13 cellular contexts compared by ENCODE assay signal in genomic region chr7:20200361-20200760, GRCh38. TPM values are rescaled to one million over a fixed set of nuclear protein-coding genes. Genes with fewer than 3 reads are reported as not detected.
DNase-seq lines count a peak whose midpoint lies in the region; ATAC-seq, FAIRE-seq and TF ChIP-seq lines count a peak whose summit lies in the region.
"Had no signal": no experiment of that assay in that cellular context is flagged by ENCODE, and none has a peak within 500 bp of the region (broad histone marks: within the 10 kb centered on the region; RNA-seq: fewer than 3 reads in every experiment).

No MANE protein-coding gene starts in this region.

- no peak overlapping the region for H2BK5ac ChIP-seq in H9 (ENCODE audit: insufficient read length, low read length)

- peak overlapping the region; percentile 79 to 95 (median 83) for H3K27ac Mint-ChIP-seq in CD14-positive monocyte
- no peak overlapping the region for H3K27ac Mint-ChIP-seq in H9
- H3K27ac Mint-ChIP-seq: activated naive CD4-positive, alpha-beta T cell treated with anti-CD3 and anti-CD28 coated beads, Interleukin-2, amount 10 ng/mL, durations not matched to agents 7 days and 5 days; stimulated activated naive CD8-positive, alpha-beta T cell treated with anti-CD3 and anti-CD28 coated beads, Interleukin-15, amount 100 ng/mL, for 72 hours had no signal

- H3K9ac ChIP-seq in GM12878 (ENCODE audit: control insufficient read depth, insufficient read depth, low read length) (no peak overlapping the region), H9 (ENCODE audit: extremely low read depth, insufficient read length, low read length) (no peak overlapping the region)

- no peak overlapping the region for H3K14ac ChIP-seq in H9 (ENCODE audit: insufficient read depth, low read length)

- no peaks in the 10 kb centered on the region for H3K27me3 ChIP-seq in GM12878 (replicated peaks in 1 of 2; ENCODE audit: control insufficient read depth in 2 of 2, insufficient read depth in 2 of 2, low read length in 1 of 2)
- no peaks in the 10 kb centered on the region for H3K27me3 ChIP-seq in H7 (ENCODE audit: control insufficient read depth, insufficient read depth, low read length)
- H3K27me3 ChIP-seq in H9 (ENCODE audit: insufficient read depth, low read length) = no peaks in the 10 kb centered on the region

- no peaks in the 10 kb centered on the region for H3K79me1 ChIP-seq in H9 (ENCODE audit: insufficient read depth, low read depth, low read length, poor library complexity, severe bottlenecking)

- no peak overlapping the region for H2AK5ac ChIP-seq in H9 (ENCODE audit: insufficient read length, low read length)

- no peak overlapping the region for H2BK12ac ChIP-seq in H9 (ENCODE audit: insufficient read length, low read depth, low read length)

- POLR2A ChIA-PET in GM12878 (lab: Charles Lee) = interaction anchor here (1.6 to 5.0 kb wide), 3 partner anchors 13 to 23 kb away, joined by 3 to 49 read pairs (median 16); no protein-coding TSS in a partner anchor

- 11% methylated on average over 3 of the region's 3 CpGs for WGBS in GM12878 (ENCODE audit: insufficient coverage, insufficient replicate concordance, low lambda C conversion rate, missing lambda C conversion rate)
- WGBS in H9 (ENCODE audit: extremely low coverage, insufficient read length, low lambda C conversion rate) = no CpG with 5 or more reads among the region's 3 CpGs

- H3K23me2 ChIP-seq in H9 (ENCODE audit: insufficient read length, low read depth, low read length, poor library complexity, severe bottlenecking) = no peaks in the 10 kb centered on the region

- peak; percentile 64 to 72; a peak in 3 of 4 replicates for TF ChIP-seq EP300 in GM12878 (IDR thresholded peaks at IDR 0.05; ENCODE audit: borderline replicate concordance in 1 of 2, control insufficient read depth in 1 of 2, low read depth in 2 of 2, low read length in 2 of 2)

- peak overlapping the region; percentile 64; the same call in 1 of the 2 replicates for H3K27ac ChIP-seq in GM12878 (ENCODE audit: control insufficient read depth, insufficient read depth)
- no peak overlapping the region for H3K27ac ChIP-seq in H9 (ENCODE audit: insufficient read length, low read depth, low read length)

- H3K9me3 ChIP-seq in GM12878 (replicated peaks; ENCODE audit: control insufficient read depth, insufficient read depth, low read length) (no peaks in the 10 kb centered on the region; the same call in 2 of the 3 replicates), H9 (ENCODE audit: control insufficient read depth, low read depth, low read length) (no peaks in the 10 kb centered on the region)

- TF ChIP-seq POLR2A in GM12878 (IDR thresholded peaks at IDR 0.05; ENCODE audit: low read depth, low read length) = no peak

- H3K36me3 Mint-ChIP-seq in CD14-positive monocyte (no peaks in the 10 kb centered on the region), H9 (ENCODE audit: insufficient read depth in 1 of 3, low read depth in 3 of 3) (peaks cover 0 to 5% (median 3%) of the 10 kb centered on the region in 3 experiments; a peak in 3 of 7 replicates)
- H3K36me3 Mint-ChIP-seq: activated naive CD4-positive, alpha-beta T cell treated with anti-CD3 and anti-CD28 coated beads, Interleukin-2, amount 10 ng/mL, durations not matched to agents 7 days and 5 days had no signal

- TF ChIP-seq RAD21 in GM12878 (IDR thresholded peaks at IDR 0.05; ENCODE audit: insufficient read depth, low read depth, low read length) = no peak

- in situ Hi-C loops in GM12878 (cut with MboI) = no loop called here

- H3K4me1 Mint-ChIP-seq in CD14-positive monocyte = peaks cover 37% of the 10 kb centered on the region
- peaks cover 11 to 21% of the 10 kb centered on the region in 2 experiments for H3K4me1 Mint-ChIP-seq in H9
- H3K4me1 Mint-ChIP-seq: activated naive CD4-positive, alpha-beta T cell treated with anti-CD3 and anti-CD28 coated beads, Interleukin-2, amount 10 ng/mL, durations not matched to agents 7 days and 5 days had no signal

- H3K4me2 ChIP-seq in GM12878 (ENCODE audit: control insufficient read depth, insufficient read depth) = peak overlapping the region; percentile 77
- no peak overlapping the region for H3K4me2 ChIP-seq in H9 (ENCODE audit: insufficient read depth, insufficient read length, low read length)

- peaks cover 0 to 2% of the 10 kb centered on the region in 2 experiments; a peak in 2 of 4 replicates for H3K36me3 ChIP-seq in GM12878 (ENCODE audit: control insufficient read depth in 2 of 2, insufficient read depth in 2 of 2, low read length in 1 of 2)
- H3K36me3 ChIP-seq in H7 (replicated peaks; ENCODE audit: control insufficient read depth, insufficient read depth, low read length) = no peaks in the 10 kb centered on the region

- H3K4me3 ChIP-seq in GM12878 (no peak overlapping the region), H7 (ENCODE audit: insufficient read depth, low read depth, low read length) (no peak overlapping the region)

- no peak for FAIRE-seq in GM12878 (lab: Jason Lieb, UNC)

- no peak overlapping the region for H3K4ac ChIP-seq in H9 (ENCODE audit: low read depth, low read length)

- peaks cover 41% of the 10 kb centered on the region for H3K79me2 ChIP-seq in GM12878 (ENCODE audit: control insufficient read depth, insufficient read depth, low read length)
- H3K79me2 ChIP-seq in H9 (ENCODE audit: insufficient read depth, low read length) = no peaks in the 10 kb centered on the region

- no peak overlapping the region for H4K91ac ChIP-seq in H9 (ENCODE audit: insufficient read length, low read depth, low read length)

- TF ChIP-seq CTCF in CD14-positive monocyte (IDR thresholded peaks at IDR 0.05) (no peak), GM20000 (IDR thresholded peaks at IDR 0.05; ENCODE audit: extremely low read depth, missing control alignments) (no peak), GM12878 (IDR thresholded peaks at IDR 0.05 in 2 of 3, conservative IDR thresholded peaks at IDR 0.05 in 1 of 3; ENCODE audit: control insufficient read depth in 2 of 3, extremely low read depth in 1 of 3, insufficient read depth in 1 of 3, low read depth in 3 of 3, low read length in 3 of 3) (no peak), H9 (conservative IDR thresholded peaks at IDR 0.05) (no peak)

- BruUV-seq in GM12878 (replicated peaks; lab: Mats Ljungman, UMichigan) = no TSS peak

- peaks cover 0 to 4% (median 0%) of the 10 kb centered on the region in 7 donors for H3K9me3 Mint-ChIP-seq in CD14-positive monocyte
- no peaks in the 10 kb centered on the region for H3K9me3 Mint-ChIP-seq in H9
- H3K9me3 Mint-ChIP-seq: activated naive CD4-positive, alpha-beta T cell treated with anti-CD3 and anti-CD28 coated beads, Interleukin-2, amount 10 ng/mL, durations not matched to agents 7 days and 5 days had no signal

- no peak overlapping the region for H2AFZ ChIP-seq in GM12878 (ENCODE audit: control insufficient read depth, low read depth, low read length)
- H2AFZ ChIP-seq in H9 (ENCODE audit: low read length) = no peak overlapping the region

- no peak overlapping the region for H4K5ac ChIP-seq in H9 (ENCODE audit: insufficient read length, low read depth, low read length)

- H2BK20ac ChIP-seq in H9 (ENCODE audit: low read depth, low read length, poor library complexity, severe bottlenecking) = no peak overlapping the region

- H2BK120ac ChIP-seq in H9 (ENCODE audit: low read depth, low read length, poor library complexity, severe bottlenecking) = no peak overlapping the region

- intact Hi-C loops in CD14-positive monocyte (cut with micrococcal nuclease) (loop anchor here in 1 of 2 donors (2.0 to 10.0 kb wide), 5 partner anchors 18 to 394 kb away; no protein-coding TSS in a partner anchor), GM12878 (cut with micrococcal nuclease; ENCODE audit: unreplicated experiment) (loop anchor here (1.0 kb wide), 1 partner anchor 111 kb away; no protein-coding TSS in a partner anchor), left ventricle myocardium superior (cut with micrococcal nuclease) (no loop called here)

- H3K18ac ChIP-seq in H9 (ENCODE audit: insufficient read length, low read depth, low read length) = no peak overlapping the region

- CTCF ChIA-PET in GM12878 (lab: Yijun Ruan, JAX) = interaction anchor here (0.7 to 1.6 kb wide), 4 partner anchors 14 to 36 kb away, joined by 3 to 4 read pairs (median 3); no protein-coding TSS in a partner anchor

- RAD21 ChIA-PET in GM12878 (lab: Charles Lee; ENCODE audit: unreplicated experiment) = interaction anchor here (1.0 to 1.6 kb wide), 3 partner anchors 14 to 37 kb away, joined by 6 to 15 read pairs (median 6); no protein-coding TSS in a partner anchor

- peaks cover 0 to 2% (median 0%) of the 10 kb centered on the region in 3 donors for H3K27me3 Mint-ChIP-seq in CD14-positive monocyte (ENCODE audit: low read depth in 3 of 3)
- no peaks in the 10 kb centered on the region for H3K27me3 Mint-ChIP-seq in H9 (ENCODE audit: low read depth)
- H3K27me3 Mint-ChIP-seq: activated naive CD4-positive, alpha-beta T cell treated with anti-CD3 and anti-CD28 coated beads, Interleukin-2, amount 10 ng/mL, durations not matched to agents 7 days and 5 days; stimulated activated naive CD8-positive, alpha-beta T cell treated with anti-CD3 and anti-CD28 coated beads, Interleukin-15, amount 100 ng/mL, for 72 hours had no signal

- no peak overlapping the region for H3T11ph ChIP-seq in H9 (ENCODE audit: low read length)

- H3K56ac ChIP-seq in H9 (ENCODE audit: insufficient read length, low read depth, low read length) = no peak overlapping the region

- H3K4me1 ChIP-seq in GM12878 (ENCODE audit: control insufficient read depth, insufficient read depth, low read length) (peaks cover 21% of the 10 kb centered on the region), H9 (ENCODE audit: insufficient read depth, low read length) (peaks cover 4% of the 10 kb centered on the region; the same call in 1 of the 2 replicates)

- no peak overlapping the region for H2BK15ac ChIP-seq in H9 (ENCODE audit: low read depth, low read length)

- no peaks in the 10 kb centered on the region for H4K20me1 ChIP-seq in GM12878 (ENCODE audit: control insufficient read depth, insufficient read depth)
- no peaks in the 10 kb centered on the region for H4K20me1 ChIP-seq in H9 (ENCODE audit: control insufficient read depth, insufficient read depth, insufficient read length)

- ATAC-seq in HG03342 (IDR thresholded peaks at IDR 0.05; ENCODE audit: unreplicated experiment) = peak; percentile 31
- peak; percentile 63 for ATAC-seq in GM12878
- no peak for ATAC-seq in left ventricle myocardium superior
- ATAC-seq: Panc1; stimulated activated naive CD8-positive, alpha-beta T cell treated with anti-CD3 and anti-CD28 coated beads, Interleukin-15, amount 100 ng/mL, for 72 hours had no signal

- H3K4me3 Mint-ChIP-seq in CD14-positive monocyte = peak overlapping the region in 1 of 2 donors; percentile 46
- no peak overlapping the region for H3K4me3 Mint-ChIP-seq in H9
- H3K4me3 Mint-ChIP-seq: activated naive CD4-positive, alpha-beta T cell treated with anti-CD3 and anti-CD28 coated beads, Interleukin-2, amount 10 ng/mL, durations not matched to agents 7 days and 5 days; stimulated activated naive CD8-positive, alpha-beta T cell treated with anti-CD3 and anti-CD28 coated beads, Interleukin-15, amount 100 ng/mL, for 72 hours had no signal

- no peak overlapping the region for H4K8ac ChIP-seq in H9 (replicated peaks; ENCODE audit: insufficient read length, low read depth, low read length)

- H3K23ac ChIP-seq in H9 (ENCODE audit: insufficient read length, low read depth, low read length) = no peak overlapping the region

- no peak for DNase-seq in CD14-positive monocyte (ENCODE audit: low spot score)
- DNase-seq in GM20000 (ENCODE audit: low spot score) = peak; percentile 36
- no peak for DNase-seq in GM12878 (ENCODE audit: low read depth, low spot score)
- no peak for DNase-seq in H7
- no peak for DNase-seq in left ventricle myocardium superior
- DNase-seq in NK-92 treated with Interleukin-12 subunit alpha and Interleukin-12 subunit beta, amount 100 ng/mL, for 24 hours (lab: John Stamatoyannopoulos, UW) = no peak
- no peak for DNase-seq in H9
- DNase-seq: activated naive CD4-positive, alpha-beta T cell treated with anti-CD3 and anti-CD28 coated beads, Interleukin-2, amount 10 ng/mL, durations not matched to agents 7 days and 5 days; dermis blood vessel endothelial cell; NCI-H1417; stimulated activated naive CD8-positive, alpha-beta T cell treated with anti-CD3 and anti-CD28 coated beads, Interleukin-15, amount 100 ng/mL, for 72 hours had no signal

- SMC1A ChIA-PET in GM12878 (lab: Charles Lee; ENCODE audit: uncharacterized antibody, unreplicated experiment) = interaction anchor here (1.2 to 6.7 kb wide), 6 partner anchors 12 to 111 kb away, joined by 3 to 123 read pairs (median 14); partner anchors contain the start of gene MACC1

RNA-seq across cellular contexts. Expression of gene MACC1, which starts 16.8 kb away (rescaled TPM):
- not detected for polyA plus RNA-seq in CD14-positive monocyte
- total RNA-seq in GM12878 (2013; cell fraction: nucleolus; rRNA removed) = 593 and 645 TPM in 2 replicates
- 23.7 and 31.0 TPM in 2 replicates for total RNA-seq in GM12878 (2014; rRNA removed)
- total RNA-seq in GM12878 (2014; rRNA removed; fragmentation: Illumina TruSeq; extraction: Trizol) = 47.7 and 47.8 TPM in 2 replicates
- 26.6 and 27.6 TPM in 2 replicates for total RNA-seq in GM12878 (2021)
- polyA plus RNA-seq in GM12878 (2011; ENCODE audit: low read depth) = 2.0 TPM
- polyA plus RNA-seq in GM12878 (2011; rRNA removed) = 61.1 and 99.6 TPM in 2 replicates
- 20.5 and 20.6 TPM in 2 replicates for polyA plus RNA-seq in GM12878 (2011; cell fraction: cytosol; rRNA removed)
- polyA plus RNA-seq in GM12878 (2011; cell fraction: nucleus; rRNA removed) = 47.9 and 49.9 TPM in 2 replicates
- 2.8 and 4.0 TPM in 2 replicates for polyA plus RNA-seq in GM12878 (2012)
- 14.4 and 16.0 TPM in 2 replicates for polyA plus RNA-seq in GM12878 (2014; fragmentation: Illumina TruSeq; extraction: Trizol)
- polyA plus RNA-seq in GM12878 (2014; fragmentation: Nextera tagmentation; extraction: Ambion mirVana) = 10 to 100 TPM in 1 of 2 experiments, 1 to 10 TPM in 1; 6.0 to 10.9 TPM
- polyA plus RNA-seq in GM12878 (2014; rRNA removed) = 6.5 and 8.0 TPM in 2 replicates
- polyA plus RNA-seq in GM12878 (2016; fragmentation: Nextera tagmentation; extraction: Ambion mirVana) = 10 to 100 TPM in 1 of 2 experiments, 1 to 10 TPM in 1; 9.0 to 11.0 TPM
- polyA minus RNA-seq in GM12878 (2011; rRNA and poly(A)+ RNA removed) = 172 and 187 TPM in 2 replicates
- polyA minus RNA-seq in GM12878 (2011; cell fraction: cytosol; rRNA and poly(A)+ RNA removed) = 79.0 and 99.2 TPM in 2 replicates
- 139 and 207 TPM in 2 replicates for polyA minus RNA-seq in GM12878 (2011; cell fraction: nucleus; rRNA and poly(A)+ RNA removed)
- total RNA-seq in H7 (2014; rRNA removed; shearing (Covaris generic)) = 0.21 and 0.67 TPM in 2 replicates
- 0.05 TPM for total RNA-seq in left ventricle myocardium superior
- total RNA-seq in H9 (2021) = 9.8 and 11.0 TPM in 2 replicates

Comparison
In these comparisons a context has a peak if more than half of its experiments do, and no peak if none do; other contexts are left out.
1. H3K27ac Mint-ChIP-seq: peak in CD14-positive monocyte (7 of 7); none in H9 (0 of 3).